In genomic region chr9:114389612-114390368, GRCh38 we compare ENCODE assay signal across 1 cellular context.
TF ChIP-seq lines count a peak whose summit lies in the region.

No MANE protein-coding gene starts in this region.

TF ChIP-seq in GM12878, 131 proteins besides CTCF, POLR2A, EP300 and RAD21 (continued from another document):
- TF ChIP-seq SMC3 (IDR thresholded peaks at IDR 0.05; ENCODE audit: borderline replicate concordance, low read length) (peak; percentile 47; the same call in 1 of the 2 replicates), TARDBP (IDR thresholded peaks at IDR 0.05; ENCODE audit: borderline replicate concordance) (no peak), PBX3 (IDR thresholded peaks at IDR 0.05; ENCODE audit: insufficient replicate concordance, low read depth, low read length) (peak; percentile 86), RCOR1 (conservative IDR thresholded peaks at IDR 0.05; ENCODE audit: low read depth, low read length) (no peak), TAF1 (IDR thresholded peaks at IDR 0.05; ENCODE audit: borderline replicate concordance, low read depth, low read length) (no peak), SMARCA5 (IDR thresholded peaks at IDR 0.05) (0 out of 2 replicates have a peak, but pooled peaks have one; percentile 46), CHD2 (IDR thresholded peaks at IDR 0.05; ENCODE audit: borderline replicate concordance, low read depth, low read length) (0 out of 2 replicates have a peak, but pooled peaks have one; percentile 48), ZBTB33 (IDR thresholded peaks at IDR 0.05) (no peak), RBBP5 (conservative IDR thresholded peaks at IDR 0.05) (no peak), E4F1 (IDR thresholded peaks at IDR 0.05; ENCODE audit: borderline replicate concordance, partially characterized antibody) (no peak), IKZF2 (IDR thresholded peaks at IDR 0.05) (peak; percentile 30 to 40; a peak in 2 of 4 replicates), MEF2B (IDR thresholded peaks at IDR 0.05; ENCODE audit: partially characterized antibody, poor library complexity, severe bottlenecking) (no peak), HDGF (IDR thresholded peaks at IDR 0.05) (peak; percentile 85; the same call in 1 of the 2 replicates), RB1 (IDR thresholded peaks at IDR 0.05; ENCODE audit: borderline replicate concordance) (no peak), MXI1 (IDR thresholded peaks at IDR 0.05; ENCODE audit: low read depth, low read length) (peak; percentile 74), CEBPB (IDR thresholded peaks at IDR 0.05; ENCODE audit: borderline replicate concordance in 1 of 2, low read depth in 2 of 2, low read length in 2 of 2) (0 out of 4 replicates have a peak, but pooled peaks of 1 of the 2 experiments have one; percentile 39), ATF2 (IDR thresholded peaks at IDR 0.05; ENCODE audit: low read length) (no peak), ASH2L (IDR thresholded peaks at IDR 0.05; ENCODE audit: borderline replicate concordance, low read depth) (no peak), YY1 (IDR thresholded peaks at IDR 0.05; ENCODE audit: low read depth, low read length) (0 out of 2 replicates have a peak, but pooled peaks have one; percentile 17), CBX5 (IDR thresholded peaks at IDR 0.05; ENCODE audit: low read depth) (no peak), BACH1 (IDR thresholded peaks at IDR 0.05; ENCODE audit: borderline replicate concordance) (no peak), SREBF2 (IDR thresholded peaks at IDR 0.05; ENCODE audit: low read length) (no peak), RAD51 (IDR thresholded peaks at IDR 0.05) (no peak; the same call in 1 of the 2 replicates), ZNF24 (IDR thresholded peaks at IDR 0.05) (peak; percentile 95), IKZF1 (conservative IDR thresholded peaks at IDR 0.05) (no peak; the same call in 1 of the 2 replicates), CBX3 (IDR thresholded peaks at IDR 0.05; ENCODE audit: borderline replicate concordance, low read depth) (no peak), ZBED1 (IDR thresholded peaks at IDR 0.05; ENCODE audit: borderline replicate concordance) (no peak), PAX5 (IDR thresholded peaks at IDR 0.05; ENCODE audit: borderline replicate concordance, low read depth, low read length) (peak; percentile 78; the same call in 1 of the 2 replicates), RFX5 (IDR thresholded peaks at IDR 0.05; ENCODE audit: low read depth, low read length) (no peak), IRF3 (IDR thresholded peaks at IDR 0.05) (0 out of 2 replicates have a peak, but pooled peaks have one; percentile 13), GATAD2B (conservative IDR thresholded peaks at IDR 0.05; ENCODE audit: low read depth) (no peak), SMAD1 (IDR thresholded peaks at IDR 0.05; ENCODE audit: low read depth, partially characterized antibody) (peak; percentile 9), EZH2 (IDR thresholded peaks at IDR 0.05; ENCODE audit: borderline replicate concordance, control insufficient read depth, low read depth, low read length) (no peak), ZNF217 (IDR thresholded peaks at IDR 0.05) (no peak), CREB1 (IDR thresholded peaks at IDR 0.05; ENCODE audit: low read depth) (no peak), RUNX3 (IDR thresholded peaks at IDR 0.05; ENCODE audit: low read length) (no peak), MLLT1 (IDR thresholded peaks at IDR 0.05) (peak; percentile 47; the same call in 1 of the 2 replicates), BCL3 (IDR thresholded peaks at IDR 0.05; ENCODE audit: borderline replicate concordance, insufficient read depth, low read depth, low read length, poor library complexity, severe bottlenecking) (no peak), WRNIP1 (IDR thresholded peaks at IDR 0.05; ENCODE audit: borderline replicate concordance, low read depth, low read length) (no peak), SIN3A (IDR thresholded peaks at IDR 0.05; ENCODE audit: low read depth, low read length) (no peak), NBN (IDR thresholded peaks at IDR 0.05) (0 out of 2 replicates have a peak, but pooled peaks have one; percentile 51), E2F8 (IDR thresholded peaks at IDR 0.05; ENCODE audit: low read depth, partially characterized antibody) (no peak), POLR2AphosphoS5 (IDR thresholded peaks at IDR 0.05; ENCODE audit: low read length) (no peak), EGR1 (IDR thresholded peaks at IDR 0.05; ENCODE audit: borderline replicate concordance in 1 of 2, low read depth in 2 of 2, low read length in 2 of 2) (no peak), NR2F1 (conservative IDR thresholded peaks at IDR 0.05) (peak; percentile 41), CHD1 (IDR thresholded peaks at IDR 0.05; ENCODE audit: low read depth, low read length) (no peak)
